8 cellular contexts compared by ENCODE assay signal in genomic region chr20:58850693-58851174, GRCh38. TPM values are rescaled to one million over a fixed set of nuclear protein-coding genes. Genes with fewer than 3 reads are reported as not detected.
DNase-seq lines count a peak whose midpoint lies in the region; ATAC-seq and TF ChIP-seq lines count a peak whose summit lies in the region.

Gene GNAS-AS1, minus strand, starts transcription at chr20:58850902.

- no peaks in the 10 kb centered on the region for H3K36me3 Mint-ChIP-seq in activated naive CD4-positive, alpha-beta T cell treated with anti-CD3 and anti-CD28 coated beads, Interleukin-2, amount 10 ng/mL, durations not matched to agents 7 days and 5 days
- H3K36me3 Mint-ChIP-seq in progenitor cell of endocrine pancreas (ENCODE audit: insufficient read depth): peaks cover 4% of the 10 kb centered on the region
- H3K36me3 Mint-ChIP-seq in type B pancreatic cell: peaks cover 6% of the 10 kb centered on the region

- H3K9me3 Mint-ChIP-seq in activated naive CD4-positive, alpha-beta T cell treated with anti-CD3 and anti-CD28 coated beads, Interleukin-2, amount 10 ng/mL, durations not matched to agents 7 days and 5 days: no peaks in the 10 kb centered on the region
- H3K9me3 Mint-ChIP-seq in progenitor cell of endocrine pancreas (ENCODE audit: low read depth) (no peaks in the 10 kb centered on the region), type B pancreatic cell (no peaks in the 10 kb centered on the region)

- POLR2A ChIA-PET in RWPE1 (lab: Yijun Ruan, JAX; ENCODE audit: low non-redundant PET): no interaction called here

- intact Hi-C loops in Right ventricle myocardium superior (cut with DNase I): no loop called here

- peaks cover 96% of the 10 kb centered on the region for H3K27me3 Mint-ChIP-seq in activated naive CD4-positive, alpha-beta T cell treated with anti-CD3 and anti-CD28 coated beads, Interleukin-2, amount 10 ng/mL, durations not matched to agents 7 days and 5 days
- H3K27me3 Mint-ChIP-seq in progenitor cell of endocrine pancreas (peaks cover 62% of the 10 kb centered on the region), type B pancreatic cell (peaks cover 63% of the 10 kb centered on the region)

- ATAC-seq in GM18868 (IDR thresholded peaks at IDR 0.05; ENCODE audit: unreplicated experiment) (peak; percentile 90), HG03064 (IDR thresholded peaks at IDR 0.05; ENCODE audit: low read depth, unreplicated experiment) (peak; percentile 78), Right ventricle myocardium superior (ENCODE audit: poor library complexity) (peak; percentile 88)

- H3K27ac Mint-ChIP-seq in activated naive CD4-positive, alpha-beta T cell treated with anti-CD3 and anti-CD28 coated beads, Interleukin-2, amount 10 ng/mL, durations not matched to agents 7 days and 5 days: peak within 1 kb of the TSS; percentile 59
- H3K27ac Mint-ChIP-seq in progenitor cell of endocrine pancreas: peak within 1 kb of the TSS; percentile 85
- H3K27ac Mint-ChIP-seq in type B pancreatic cell: peak within 1 kb of the TSS; percentile 72

- DNase-seq in RWPE1 (ENCODE audit: low spot score) (peak; percentile 100), Right ventricle myocardium superior (peak; percentile 89), progenitor cell of endocrine pancreas (ENCODE audit: low spot score, unreplicated experiment) (peak; percentile 86), type B pancreatic cell (ENCODE audit: extremely low spot score, unreplicated experiment) (peak; percentile 91), COLO668 (lab: John Stamatoyannopoulos, UW; ENCODE audit: unreplicated experiment) (no peak)
- DNase-seq in activated naive CD4-positive, alpha-beta T cell treated with anti-CD3 and anti-CD28 coated beads, Interleukin-2, amount 10 ng/mL, durations not matched to agents 7 days and 5 days: peak; percentile 89

- peaks cover 58% of the 10 kb centered on the region for H3K4me1 Mint-ChIP-seq in activated naive CD4-positive, alpha-beta T cell treated with anti-CD3 and anti-CD28 coated beads, Interleukin-2, amount 10 ng/mL, durations not matched to agents 7 days and 5 days
- H3K4me1 Mint-ChIP-seq in progenitor cell of endocrine pancreas (ENCODE audit: low read depth) (peaks cover 22% of the 10 kb centered on the region), type B pancreatic cell (ENCODE audit: unreplicated experiment) (peaks cover 15% of the 10 kb centered on the region)

- H3K27ac ChIP-seq in RWPE1: no peak within 1 kb of the TSS

- no peak for TF ChIP-seq CTCF in RWPE1 (conservative IDR thresholded peaks at IDR 0.05; ENCODE audit: low read depth)
- no peak for TF ChIP-seq CTCF in progenitor cell of endocrine pancreas (IDR thresholded peaks at IDR 0.05; ENCODE audit: unreplicated experiment)
- TF ChIP-seq CTCF in type B pancreatic cell (conservative IDR thresholded peaks at IDR 0.05): peak; percentile 24

- peak within 1 kb of the TSS; percentile 78 for H3K4me3 Mint-ChIP-seq in activated naive CD4-positive, alpha-beta T cell treated with anti-CD3 and anti-CD28 coated beads, Interleukin-2, amount 10 ng/mL, durations not matched to agents 7 days and 5 days
- peak within 1 kb of the TSS; percentile 92 for H3K4me3 Mint-ChIP-seq in progenitor cell of endocrine pancreas (ENCODE audit: low read depth)
- peak within 1 kb of the TSS; percentile 95 for H3K4me3 Mint-ChIP-seq in type B pancreatic cell

- CTCF ChIA-PET in RWPE1 (lab: Yijun Ruan, JAX): interaction anchor here (0.6 to 1.6 kb wide), 3 partner anchors 616 to 1319 kb away, joined by 3 to 8 read pairs (median 3); no protein-coding TSS in a partner anchor
- CTCF ChIA-PET in activated naive CD4-positive, alpha-beta T cell treated with anti-CD3 and anti-CD28 coated beads, Interleukin-2, amount 10 ng/mL, durations not matched to agents 7 days and 5 days (lab: Charles Lee): interaction anchor here (1.3 to 3.8 kb wide), 2 partner anchors 24 to 201 kb away, joined by 3 to 21 read pairs; partner anchors contain the start of gene STX16

RNA-seq across cellular contexts. Expression of gene GNAS-AS1, which starts in this region (rescaled TPM):
- total RNA-seq in Right ventricle myocardium superior (0.13 TPM), progenitor cell of endocrine pancreas (4.3 and 4.4 TPM in 2 replicates), type B pancreatic cell (ENCODE audit: low replicate concordance) (1.7 and 6.1 TPM in 2 replicates)

Comparison
In these comparisons a context has a peak if more than half of its experiments do, and no peak if none do; other contexts are left out.
1. Peak in DNase-seq and ATAC-seq in Right ventricle myocardium superior; RNA of the gene not detected or under 1 TPM.